Comparison of ENCODE assay signal across 11 cellular contexts in genomic region chr11:63548178-63548577, GRCh38. TPM values are rescaled to one million over a fixed set of nuclear protein-coding genes. Genes with fewer than 3 reads are reported as not detected.
"Had no signal": no experiment of that assay in that cellular context is flagged by ENCODE, and none has a peak within 500 bp of the region (broad histone marks: within the 10 kb centered on the region; RNA-seq: fewer than 3 reads in every experiment).

No MANE protein-coding gene starts in this region.

- H3K27me3 ChIP-seq: foreskin keratinocyte, left lung, thyroid gland had no signal

- ATAC-seq: foreskin keratinocyte, left lung had no signal

- H3K27ac ChIP-seq: foreskin keratinocyte, left lung, thyroid gland had no signal

- H3K36me3 ChIP-seq: thyroid gland had no signal

- H3K4me3 ChIP-seq: left lung, smooth muscle cell, thyroid gland had no signal

- DNase-seq: activated effector memory CD4-positive, alpha-beta T cell treated with anti-CD3 and anti-CD28 coated beads, Interleukin-2, amount 50 U/mL, for 16 hours; activated T-cell treated with anti-CD3 and anti-CD28 coated beads, Interleukin-2, amount 50 U/mL, for 1 hour; caudate nucleus; cortex of kidney; effector memory CD4-positive, alpha-beta T cell; foreskin keratinocyte; left lung; T-helper 2 cell; thyroid gland had no signal

- H3K9me3 ChIP-seq: left lung, thyroid gland had no signal

- H3K4me1 ChIP-seq: foreskin keratinocyte, left lung had no signal

RNA-seq across cellular contexts. Expression of gene PLAAT4, which starts 11.6 kb away (rescaled TPM):
- total RNA-seq: smooth muscle cell had no signal
- polyA plus RNA-seq: smooth muscle cell had no signal

RNA-seq across cellular contexts. Expression of gene PLAAT2, which starts 15.0 kb away (rescaled TPM):
- total RNA-seq: foreskin keratinocyte, smooth muscle cell had no signal
- polyA plus RNA-seq: smooth muscle cell had no signal

RNA-seq across cellular contexts. Expression of gene LGALS12, which starts 42.3 kb away (rescaled TPM):
- total RNA-seq: epithelial cell of proximal tubule, foreskin keratinocyte, smooth muscle cell had no signal
- polyA plus RNA-seq: foreskin keratinocyte, smooth muscle cell had no signal

RNA-seq across cellular contexts. Expression of gene PLAAT5, which starts 57.2 kb away (rescaled TPM):
- total RNA-seq: foreskin keratinocyte had no signal
- polyA plus RNA-seq: foreskin keratinocyte, smooth muscle cell had no signal
